Comparison of ENCODE assay signal across 29 cellular contexts in genomic region chr3:107204121-107204520, GRCh38.
"Had no signal": no experiment of that assay in that cellular context is flagged by ENCODE, and none has a peak within 500 bp of the region (broad histone marks: within the 10 kb centered on the region; RNA-seq: fewer than 3 reads in every experiment).

No MANE protein-coding gene starts in this region.

- H3K4me3 ChIP-seq: adrenal gland, ascending aorta, body of pancreas, breast epithelium, cardiac muscle cell had no signal

- DNase-seq: activated effector memory CD4-positive, alpha-beta T cell treated with anti-CD3 and anti-CD28 coated beads, Interleukin-2, amount 50 U/mL, for 16 hours; activated effector memory CD4-positive, alpha-beta T cell treated with Interleukin-2 at 50 U/mL for 16 hours; activated gamma-delta T cell; activated gamma-delta T cell treated with Interleukin-2 at 50 U/mL for 16 hours; activated naive CD4-positive, alpha-beta T cell; activated naive CD4-positive, alpha-beta T cell treated with anti-CD3 and anti-CD28 coated beads for 36 hours; activated naive CD4-positive, alpha-beta T cell treated with anti-CD3 and anti-CD28 coated beads, Interleukin-2, amount 10 ng/mL, durations not matched to agents 7 days and 5 days; activated naive CD4-positive, alpha-beta T cell treated with anti-CD3 and anti-CD28 coated beads, Interleukin-2, amount 50 U/mL, for 16 hours; activated naive CD4-positive, alpha-beta T cell treated with Interleukin-2 at 50 U/mL for 16 hours; activated naive CD8-positive, alpha-beta T cell treated with anti-CD3 and anti-CD28 coated beads for 36 hours; activated naive CD8-positive, alpha-beta T cell treated with anti-CD3 and anti-CD28 coated beads, Interleukin-2, amount 10 ng/mL, durations not matched to agents 7 days and 5 days; activated naive CD8-positive, alpha-beta T cell treated with anti-CD3 and anti-CD28 coated beads, Interleukin-2, amount 50 U/mL, for 24 hours; activated T-cell treated with anti-CD3 and anti-CD28 coated beads, Interleukin-2, amount 50 U/mL, for 24 hours; activated T-cell treated with anti-CD3 and anti-CD28 coated beads, Interleukin-2, amount 50 U/mL, for 4 hours; activated T-cell treated with anti-CD3 and anti-CD28 coated beads, Interleukin-2, amount 50 U/mL, for 48 hours; activated T-cell treated with anti-CD3 and anti-CD28 coated beads, Interleukin-2, amount 50 U/mL, for 72 hours; adrenal gland; amniotic stem cell; amygdala; anterior cingulate cortex; aorta; body of pancreas; brain microvascular endothelial cell; caudate nucleus; central memory CD4-positive, alpha-beta T cell; cerebellar nuclear complex had no signal
